ENCODE assay signal across 8 cellular contexts in the genomic region with DNA sequence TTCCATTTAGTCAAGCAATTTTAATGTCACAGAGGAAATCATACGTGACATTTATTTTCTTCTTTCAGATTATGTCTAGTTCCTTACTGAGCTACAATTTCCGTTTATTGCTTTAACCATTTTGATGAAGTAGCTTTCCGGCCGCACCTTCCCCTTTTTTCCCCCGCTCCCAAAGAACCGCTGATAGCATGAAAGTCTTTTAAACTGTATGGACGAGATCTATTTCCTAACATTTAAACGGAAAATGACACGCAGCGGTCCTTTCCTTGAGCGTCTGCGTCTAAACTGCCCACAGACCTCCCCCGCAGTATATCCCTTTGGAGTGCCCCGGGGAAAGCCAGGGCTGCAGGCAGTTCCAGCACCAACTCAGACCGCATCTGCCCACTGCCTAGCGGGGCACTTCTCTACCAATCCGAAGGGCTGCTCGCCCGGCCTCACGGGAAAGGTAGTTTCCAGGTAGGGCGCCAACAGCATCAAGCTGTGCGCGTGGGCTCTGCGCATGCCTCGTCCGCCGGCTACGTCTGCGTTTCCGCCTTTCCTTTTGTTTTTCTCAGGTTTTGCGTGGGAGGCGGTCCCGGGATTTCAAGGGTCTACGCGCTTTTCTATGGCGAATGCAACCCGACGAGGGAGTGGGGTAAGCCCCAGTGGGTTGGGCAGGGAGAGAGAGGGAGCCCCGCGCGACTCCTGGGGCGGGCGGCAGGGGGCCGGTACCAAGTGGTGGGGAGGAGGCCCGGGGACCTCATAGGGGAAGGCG. TPM values are rescaled to one million over a fixed set of nuclear protein-coding genes. Genes with fewer than 3 reads are reported as not detected.
DNase-seq lines count a peak whose midpoint lies in the region; TF ChIP-seq lines count a peak whose summit lies in the region.

A gene (plus strand): TSS at position 526 of the 754 bp plus-strand sequence. CDS start 1,667 bp downstream, outside the sequence.

- H3K4me3 ChIP-seq in SK-N-MC, result peak within 1 kb of the TSS; percentile 84

- CTCF ChIA-PET in activated naive CD4-positive, alpha-beta T cell treated with anti-CD3 and anti-CD28 coated beads, Interleukin-2, amount 10 ng/mL, durations not matched to agents 7 days and 5 days (lab: Charles Lee), result no interaction called here

- H3K36me3 Mint-ChIP-seq in HFFc6 (ENCODE audit: low read depth), result no peaks in the 10 kb centered on the region; the same call in 1 of the 2 replicates
- peaks cover 30% of the 10 kb centered on the region for H3K36me3 Mint-ChIP-seq in activated naive CD4-positive, alpha-beta T cell treated with anti-CD3 and anti-CD28 coated beads, Interleukin-2, amount 10 ng/mL, durations not matched to agents 7 days and 5 days

- H3K27ac Mint-ChIP-seq in HFFc6, result peak within 1 kb of the TSS; percentile 98
- H3K27ac Mint-ChIP-seq in activated naive CD4-positive, alpha-beta T cell treated with anti-CD3 and anti-CD28 coated beads, Interleukin-2, amount 10 ng/mL, durations not matched to agents 7 days and 5 days, result peak within 1 kb of the TSS; percentile 100

- H3K9me3 ChIP-seq in SK-N-MC (ENCODE audit: low read depth, low read length), result no peaks in the 10 kb centered on the region

- no peak for TF ChIP-seq CTCF in HFFc6 (IDR thresholded peaks at IDR 0.05)

- DNase-seq in GM04504 (ENCODE audit: low read depth) (peak; percentile 70), HFFc6 (peak; percentile 75), NAMALWA (ENCODE audit: low spot score) (peak; percentile 85), SK-N-MC (ENCODE audit: low read depth, low spot score) (peak; percentile 12), germinal center (ENCODE audit: low spot score) (peak; percentile 90), non-pigmented ciliary epithelial cell (ENCODE audit: low read depth) (peak; percentile 55), substantia nigra (lab: John Stamatoyannopoulos, UW) (peak; percentile 57 to 97 (median 87))
- DNase-seq in activated naive CD4-positive, alpha-beta T cell treated with anti-CD3 and anti-CD28 coated beads, Interleukin-2, amount 10 ng/mL, durations not matched to agents 7 days and 5 days, result peak; percentile 94

- peak within 1 kb of the TSS; percentile 91 for H3K4me3 Mint-ChIP-seq in HFFc6
- peak within 1 kb of the TSS; percentile 77 for H3K4me3 Mint-ChIP-seq in activated naive CD4-positive, alpha-beta T cell treated with anti-CD3 and anti-CD28 coated beads, Interleukin-2, amount 10 ng/mL, durations not matched to agents 7 days and 5 days

- H3K4me1 Mint-ChIP-seq in HFFc6 (ENCODE audit: low read depth), result peaks cover 18% of the 10 kb centered on the region
- H3K4me1 Mint-ChIP-seq in activated naive CD4-positive, alpha-beta T cell treated with anti-CD3 and anti-CD28 coated beads, Interleukin-2, amount 10 ng/mL, durations not matched to agents 7 days and 5 days, result peaks cover 33% of the 10 kb centered on the region

- H3K27me3 Mint-ChIP-seq in HFFc6 (ENCODE audit: insufficient read depth), result no peaks in the 10 kb centered on the region; the same call in 1 of the 2 replicates
- H3K27me3 Mint-ChIP-seq in activated naive CD4-positive, alpha-beta T cell treated with anti-CD3 and anti-CD28 coated beads, Interleukin-2, amount 10 ng/mL, durations not matched to agents 7 days and 5 days, result no peaks in the 10 kb centered on the region

- H3K27ac ChIP-seq in SK-N-MC, result peak within 1 kb of the TSS; percentile 83
- peak within 1 kb of the TSS; percentile 98 for H3K27ac ChIP-seq in substantia nigra (ENCODE audit: low read depth, low read length, poor library complexity, severe bottlenecking)

- no peaks in the 10 kb centered on the region for H3K9me3 Mint-ChIP-seq in HFFc6
- no peaks in the 10 kb centered on the region for H3K9me3 Mint-ChIP-seq in activated naive CD4-positive, alpha-beta T cell treated with anti-CD3 and anti-CD28 coated beads, Interleukin-2, amount 10 ng/mL, durations not matched to agents 7 days and 5 days

- H3K36me3 ChIP-seq in SK-N-MC (ENCODE audit: insufficient read depth, low read length), result no peaks in the 10 kb centered on the region; the same call in 1 of the 2 replicates

- H3K9ac ChIP-seq in SK-N-MC (ENCODE audit: insufficient read length), result peak within 1 kb of the TSS; percentile 80

RNA-seq across cellular contexts. Expression of the gene that starts here (rescaled TPM):
- 10 to 100 TPM in 3 of 6 experiments, 1 to 10 TPM in 3; 9.5 to 12.7 (median 10.2) TPM for total RNA-seq in HFFc6 (2021; fragmentation: NEBNext Ultra II Directional; extraction: Animal tissue kit (Norgen Biotek cat#: 25700))

Comparison
In these comparisons a context has a peak if more than half of its experiments do, and no peak if none do; other contexts are left out.
1. Peak in every context shown above with its lines: DNase-seq, H3K4me3 ChIP-seq and H3K27ac ChIP-seq.
2. DNase-seq: peak in every context shown above with its lines; median percentile 94 in activated naive CD4-positive, alpha-beta T cell treated with anti-CD3 and anti-CD28 coated beads, Interleukin-2, amount 10 ng/mL, durations not matched to agents 7 days and 5 days; 90 in germinal center; 87 in substantia nigra; 85 in NAMALWA; 75 in HFFc6; 70 in GM04504; 55 in non-pigmented ciliary epithelial cell; 12 in SK-N-MC.